10 cellular contexts compared by ENCODE assay signal in genomic region chr3:186097317-186097662, GRCh38. TPM values are rescaled to one million over a fixed set of nuclear protein-coding genes. Genes with fewer than 3 reads are reported as not detected.
DNase-seq lines count a peak whose midpoint lies in the region; ATAC-seq and TF ChIP-seq lines count a peak whose summit lies in the region.
"Had no signal": no experiment of that assay in that cellular context is flagged by ENCODE, and none has a peak within 500 bp of the region (broad histone marks: within the 10 kb centered on the region; RNA-seq: fewer than 3 reads in every experiment).

No MANE protein-coding gene starts in this region.

- H3K23ac ChIP-seq in mesenchymal stem cell (ENCODE audit: low read length in 2 of 2): no peak overlapping the region

- H3K18ac ChIP-seq in mesenchymal stem cell (ENCODE audit: low read depth in 1 of 2, low read length in 2 of 2): peak overlapping the region; percentile 26 to 65

- CTCF ChIA-PET in MCF 10A (lab: Yijun Ruan, JAX): interaction anchor here (0.6 to 1.9 kb wide), 6 partner anchors 11 to 154 kb away, joined by 3 to 5 read pairs (median 4); no protein-coding TSS in a partner anchor

- H3K9me3 Mint-ChIP-seq in MCF 10A (ENCODE audit: unreplicated experiment): no peaks in the 10 kb centered on the region

- H2AFZ ChIP-seq in mesenchymal stem cell (ENCODE audit: low read depth, low read length): no peak overlapping the region

- H3K4me1 ChIP-seq in breast epithelium (peaks cover 0 to 12% of the 10 kb centered on the region in 2 donors), mesenchymal stem cell (ENCODE audit: control insufficient read depth, insufficient read depth, low read depth, low read length) (peaks cover 19% of the 10 kb centered on the region), thoracic aorta (ENCODE audit: control insufficient read depth in 1 of 2, low read depth in 2 of 2) (peaks cover 7 to 28% of the 10 kb centered on the region in 2 donors)

- no peak overlapping the region for H4K91ac ChIP-seq in mesenchymal stem cell (ENCODE audit: low read length)

- H3K4me3 ChIP-seq in breast epithelium (peak overlapping the region in 2 of 3 donors; percentile 38 to 53), coronary artery (peak overlapping the region; percentile 66), mesenchymal stem cell (ENCODE audit: insufficient read depth in 1 of 2, low read depth in 1 of 2, low read length in 2 of 2) (peak overlapping the region in 1 of 2 experiments; percentile 73), thoracic aorta (peak overlapping the region; percentile 68)

- no peak overlapping the region for H2BK15ac ChIP-seq in mesenchymal stem cell (ENCODE audit: low read depth, poor library complexity, severe bottlenecking)

- peak overlapping the region in 1 of 2 experiments; percentile 53 for H2BK12ac ChIP-seq in mesenchymal stem cell (ENCODE audit: low read length in 2 of 2)

- H3K27me3 ChIP-seq in breast epithelium: no peaks in the 10 kb centered on the region
- no peaks in the 10 kb centered on the region for H3K27me3 ChIP-seq in mesenchymal stem cell (ENCODE audit: control insufficient read depth in 1 of 2, insufficient read depth in 1 of 2, low read length in 2 of 2)
- no peaks in the 10 kb centered on the region for H3K27me3 ChIP-seq in thoracic aorta (replicated peaks; ENCODE audit: insufficient read depth)

- no peak overlapping the region for H3K4ac ChIP-seq in mesenchymal stem cell (ENCODE audit: low read depth in 1 of 2, low read length in 2 of 2)

- no peak for DNase-seq in breast epithelium (ENCODE audit: low spot score in 2 of 2)
- no peak for DNase-seq in MCF 10A (ENCODE audit: unreplicated experiment)
- DNase-seq in coronary artery (ENCODE audit: low spot score): no peak
- no peak for DNase-seq in mesenchymal stem cell
- no peak for DNase-seq in thoracic aorta (ENCODE audit: low spot score)
- DNase-seq in NCI-H128 (lab: John Stamatoyannopoulos, UW; ENCODE audit: unreplicated experiment): no peak
- no peak for DNase-seq in NCI-H146 (lab: John Stamatoyannopoulos, UW)
- DNase-seq: RPMI8226 had no signal

- peak overlapping the region; percentile 71 for H3K4me2 ChIP-seq in mesenchymal stem cell (ENCODE audit: low read length, poor library complexity, severe bottlenecking)

- no peak overlapping the region for H3K14ac ChIP-seq in mesenchymal stem cell (ENCODE audit: low read length in 2 of 2)

- peak overlapping the region; percentile 42 for H4K8ac ChIP-seq in mesenchymal stem cell (ENCODE audit: low read length)

- H3K27me3 Mint-ChIP-seq in MCF 10A (ENCODE audit: insufficient read depth, unreplicated experiment): no peaks in the 10 kb centered on the region

- no peak overlapping the region for H3K27ac ChIP-seq in breast epithelium
- peak overlapping the region in 1 of 2 donors; percentile 0 for H3K27ac ChIP-seq in coronary artery
- H3K27ac ChIP-seq in mesenchymal stem cell (ENCODE audit: low read length, poor library complexity, severe bottlenecking): peak overlapping the region; percentile 97
- H3K27ac ChIP-seq in thoracic aorta: no peak overlapping the region

- H2BK5ac ChIP-seq in mesenchymal stem cell (ENCODE audit: low read depth, low read length, poor library complexity, severe bottlenecking): peak overlapping the region; percentile 77

- no peak for ATAC-seq in thoracic aorta (ENCODE audit: insufficient number of reproducible peaks, low FRiP score, low read depth)
- ATAC-seq in HG03196 (IDR thresholded peaks at IDR 0.05; ENCODE audit: unreplicated experiment): no peak

- H3K36me3 Mint-ChIP-seq in MCF 10A (ENCODE audit: insufficient read depth, unreplicated experiment): peaks cover 19% of the 10 kb centered on the region

- no peak overlapping the region for H2BK120ac ChIP-seq in mesenchymal stem cell (ENCODE audit: low read depth, low read length)

- intact Hi-C loops in breast epithelium (cut with DNase I; ENCODE audit: low total_unique reads): no loop called here
- intact Hi-C loops in MCF 10A (cut with micrococcal nuclease): no loop called here

- POLR2A ChIA-PET in MCF 10A (lab: Yijun Ruan, JAX): interaction anchor here (0.9 to 3.4 kb wide), 3 partner anchors 12 to 29 kb away, joined by 4 to 25 read pairs (median 5); partner anchors contain the start of gene ETV5

- TF ChIP-seq POLR2A in breast epithelium (IDR thresholded peaks at IDR 0.05): no peak

- TF ChIP-seq CTCF in breast epithelium (IDR thresholded peaks at IDR 0.05) (no peak), MCF 10A (IDR thresholded peaks at IDR 0.05; ENCODE audit: unreplicated experiment) (no peak), coronary artery (IDR thresholded peaks at IDR 0.05) (no peak), thoracic aorta (IDR thresholded peaks at IDR 0.05) (no peak)

- peak overlapping the region; percentile 83 for H2AK5ac ChIP-seq in mesenchymal stem cell (ENCODE audit: low read length, severe bottlenecking)

- no TSS peak for BruUV-seq in MCF 10A (replicated peaks; lab: Mats Ljungman, UMichigan)

- H3K79me1 ChIP-seq in mesenchymal stem cell (replicated peaks; ENCODE audit: low read length, poor library complexity, severe bottlenecking): peaks cover 27% of the 10 kb centered on the region

- H3K4me1 Mint-ChIP-seq in MCF 10A (ENCODE audit: insufficient read depth, unreplicated experiment): peaks cover 31% of the 10 kb centered on the region

- no peaks in the 10 kb centered on the region for H3K9me3 ChIP-seq in breast epithelium
- no peaks in the 10 kb centered on the region for H3K9me3 ChIP-seq in mesenchymal stem cell (ENCODE audit: control insufficient read depth, low read length)
- H3K9me3 ChIP-seq in thoracic aorta: no peaks in the 10 kb centered on the region

- peak overlapping the region; percentile 77 for H3K9ac ChIP-seq in mesenchymal stem cell (ENCODE audit: low read length)

- WGBS in mesenchymal stem cell: 0% methylated on average over 3 of the region's 4 CpGs

- no peaks in the 10 kb centered on the region for H3K36me3 ChIP-seq in breast epithelium
- peaks cover 11 to 76% of the 10 kb centered on the region in 2 experiments for H3K36me3 ChIP-seq in mesenchymal stem cell (ENCODE audit: control insufficient read depth in 1 of 2, insufficient read depth in 2 of 2, low read depth in 1 of 2, low read length in 2 of 2)
- no peaks in the 10 kb centered on the region for H3K36me3 ChIP-seq in thoracic aorta

- no peak overlapping the region for H3K27ac Mint-ChIP-seq in MCF 10A (ENCODE audit: low read depth, unreplicated experiment)
- H3K27ac Mint-ChIP-seq: activated CD4-positive, alpha-beta T cell treated with anti-CD3 and anti-CD28 coated beads for 36 hours had no signal

- H3K4me3 Mint-ChIP-seq in MCF 10A (ENCODE audit: unreplicated experiment): no peak overlapping the region
- H3K4me3 Mint-ChIP-seq: activated CD4-positive, alpha-beta T cell treated with anti-CD3 and anti-CD28 coated beads for 36 hours had no signal

RNA-seq across cellular contexts. Expression of gene ETV5, which starts 11.6 kb away (rescaled TPM):
- total RNA-seq in breast epithelium (10 to 100 TPM in 2 of 3 donors, 1 to 10 TPM in 1; 9.1 to 19.0 (median 16.1) TPM), MCF 10A (2022) (93.0 and 101 TPM in 2 replicates), thoracic aorta (100 to 1,000 TPM in 1 of 2 donors, 10 to 100 TPM in 1; 43.6 to 362 TPM)
- polyA plus RNA-seq in mesenchymal stem cell (2013, experiment 1 of 2): 59.7 TPM
- polyA plus RNA-seq in mesenchymal stem cell (2013, experiment 2 of 2): 58.6 TPM
